In the genomic region with DNA sequence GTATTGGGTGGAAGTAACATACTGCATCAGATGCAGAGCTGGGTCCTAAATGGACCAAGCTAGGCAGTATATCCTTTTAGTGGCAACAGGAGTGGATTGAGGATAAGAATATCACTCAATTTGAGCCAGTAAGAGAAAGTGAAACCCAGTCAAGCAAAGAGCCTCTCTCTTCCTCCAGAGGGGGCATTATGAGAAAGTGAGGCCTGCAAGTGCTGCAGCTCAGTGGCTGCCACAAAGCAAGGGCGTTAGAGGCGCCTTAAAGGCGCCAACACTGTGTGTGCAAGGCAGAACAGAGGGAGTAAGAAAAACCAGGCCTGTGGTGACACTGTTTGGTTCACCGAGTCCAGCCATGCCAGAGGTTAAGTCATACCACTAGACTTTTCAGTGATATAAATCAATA, we compare ENCODE assay signal across 8 cellular contexts. TPM values are rescaled to one million over a fixed set of nuclear protein-coding genes. Genes with fewer than 3 reads are reported as not detected.
A peak's percentile ranks its signal among the peaks of the same experiment; 100 is the strongest.
DNase-seq lines count a peak whose midpoint lies in the region; ATAC-seq and TF ChIP-seq lines count a peak whose summit lies in the region.

No MANE protein-coding gene starts in this region.

- H3K27ac Mint-ChIP-seq in activated B cell treated with CpG ODN at 0.5 μM for 24 hours = peak overlapping the region; percentile 75

- no peak overlapping the region for H2AFZ ChIP-seq in PC-3 (ENCODE audit: low read length)

- no peaks in the 10 kb centered on the region for H3K27me3 Mint-ChIP-seq in activated B cell treated with CpG ODN at 0.5 μM for 24 hours

- no peaks in the 10 kb centered on the region for H3K9me3 Mint-ChIP-seq in activated B cell treated with CpG ODN at 0.5 μM for 24 hours

- H3K4me3 ChIP-seq in A673 (ENCODE audit: low read depth, low read length, poor library complexity, severe bottlenecking) (no peak overlapping the region), PC-3 (ENCODE audit: low read length) (no peak overlapping the region)

- H3K9me2 ChIP-seq in PC-3 (replicated peaks; ENCODE audit: low read length) = no peaks in the 10 kb centered on the region

- H3F3A ChIP-seq in PC-3 (ENCODE audit: low read length, unreplicated experiment) = no peaks in the 10 kb centered on the region

- H3K79me2 ChIP-seq in PC-3 (ENCODE audit: low read length) = 0 out of 2 replicates have a peak, but pooled peaks cover 15% of the 10 kb centered on the region

- H3K4me1 ChIP-seq in A673 (ENCODE audit: insufficient read depth, low read length, poor library complexity, severe bottlenecking) (no peaks in the 10 kb centered on the region), PC-3 (ENCODE audit: insufficient read depth, low read length) (no peaks in the 10 kb centered on the region)

- H4K20me1 ChIP-seq in PC-3 (ENCODE audit: low read length) = no peaks in the 10 kb centered on the region

- intact Hi-C loops in A673 (cut with micrococcal nuclease; ENCODE audit: unreplicated experiment) = no loop called here
- intact Hi-C loops in activated B cell treated with CpG ODN at 0.5 μM for 24 hours (cut with micrococcal nuclease) = loop anchor here (1.0 to 2.0 kb wide), 3 partner anchors 17 to 51 kb away; no protein-coding TSS in a partner anchor
- intact Hi-C loops in PC-3 (cut with micrococcal nuclease) = no loop called here
- intact Hi-C loops in Right ventricle myocardium inferior (cut with DNase I) = no loop called here

- no peak overlapping the region for H3K4me2 ChIP-seq in PC-3 (ENCODE audit: low read length)

- no peak overlapping the region for H3K27ac ChIP-seq in A673 (ENCODE audit: low read depth, low read length, poor library complexity, severe bottlenecking)
- no peak overlapping the region for H3K27ac ChIP-seq in PC-3 (ENCODE audit: low read length)

- no peak for TF ChIP-seq CTCF in A673 (conservative IDR thresholded peaks at IDR 0.05; ENCODE audit: low read depth, low read length)
- no peak for TF ChIP-seq CTCF in activated B cell treated with CpG ODN at 0.5 μM for 24 hours (IDR thresholded peaks at IDR 0.05)
- no peak for TF ChIP-seq CTCF in PC-3 (conservative IDR thresholded peaks at IDR 0.05; ENCODE audit: low read depth, low read length)

- CTCF ChIA-PET in A673 (lab: Charles Lee) (interaction anchor here (0.6 kb wide), 1 partner anchor 220 kb away, joined by 4 read pairs; no protein-coding TSS in a partner anchor), activated B cell treated with CpG ODN at 0.5 μM for 24 hours (lab: Charles Lee) (interaction anchor here (1.5 kb wide), 1 partner anchor 36 kb away, joined by 7 read pairs; no protein-coding TSS in a partner anchor), PC-3 (lab: Charles Lee) (no interaction called here)

- no TSS peak for BruUV-seq in A673 (replicated peaks; lab: Mats Ljungman, UMichigan)
- no TSS peak for BruUV-seq in PC-3 (replicated peaks; lab: Mats Ljungman, UMichigan)

- ATAC-seq in GM19023 (IDR thresholded peaks at IDR 0.05; ENCODE audit: unreplicated experiment) (peak; percentile 99), HG03060 (IDR thresholded peaks at IDR 0.05; ENCODE audit: low read depth, unreplicated experiment) (peak; percentile 96), activated B cell treated with CpG ODN at 0.5 μM for 24 hours (ENCODE audit: low read depth) (peak; percentile 100), PC-3 (no peak), Right ventricle myocardium inferior (no peak)

- H3K9me3 ChIP-seq in A673 (ENCODE audit: low read depth, low read length, poor library complexity, severe bottlenecking) (no peaks in the 10 kb centered on the region), PC-3 (ENCODE audit: low read length) (no peaks in the 10 kb centered on the region)

- no peak overlapping the region for H3K9ac ChIP-seq in PC-3 (ENCODE audit: low read length)

- H3K4me3 Mint-ChIP-seq in activated B cell treated with CpG ODN at 0.5 μM for 24 hours = peak overlapping the region; percentile 62

- H3K4me1 Mint-ChIP-seq in activated B cell treated with CpG ODN at 0.5 μM for 24 hours = peaks cover 31% of the 10 kb centered on the region

- DNase-seq in A673 (ENCODE audit: low spot score) (peak; percentile 23), activated B cell treated with CpG ODN at 0.5 μM for 24 hours (no peak), kidney tubule cell (ENCODE audit: low spot score) (peak; percentile 38), dedifferentiated amniotic fluid mesenchymal stem cell (ENCODE audit: extremely low spot score) (no peak), PC-3 (no peak), Right ventricle myocardium inferior (ENCODE audit: missing footprints) (no peak)

- peaks cover 7% of the 10 kb centered on the region for H3K36me3 Mint-ChIP-seq in activated B cell treated with CpG ODN at 0.5 μM for 24 hours (ENCODE audit: low read depth)

- H3K27me3 ChIP-seq in A673 (replicated peaks; ENCODE audit: insufficient read depth, low read depth, low read length, poor library complexity) (no peaks in the 10 kb centered on the region), PC-3 (ENCODE audit: low read length) (no peaks in the 10 kb centered on the region)

- POLR2A ChIA-PET in A673 (lab: Charles Lee; ENCODE audit: low non-redundant PET) (no interaction called here), activated B cell treated with CpG ODN at 0.5 μM for 24 hours (lab: Charles Lee) (interaction anchor here (0.9 to 2.7 kb wide), 3 partner anchors 16 to 50 kb away, joined by 3 to 8 read pairs (median 4); a partner anchor contains a TSS), PC-3 (lab: Charles Lee; ENCODE audit: unreplicated experiment) (no interaction called here)

- H3K36me3 ChIP-seq in A673 (ENCODE audit: insufficient read depth, low read length, poor library complexity, severe bottlenecking) (no peaks in the 10 kb centered on the region), PC-3 (ENCODE audit: low read depth, low read length) (no peaks in the 10 kb centered on the region; the same call in 1 of the 2 replicates)

RNA-seq across cellular contexts. Expression of a gene that starts 17.5 kb away (rescaled TPM):
- total RNA-seq in A673 (2021) (31.0 and 34.3 TPM in 2 replicates), activated B cell treated with CpG ODN at 0.5 μM for 24 hours (27.1 and 27.3 TPM in 2 replicates), PC-3 (2014; rRNA removed) (24.0 and 25.0 TPM in 2 replicates), Right ventricle myocardium inferior (17.0 TPM)

Comparison
In these comparisons a context has a peak if more than half of its experiments do, and no peak if none do; other contexts are left out.
1. DNase-seq: peak in A673 (single experiment) and kidney tubule cell (single experiment); none in activated B cell treated with CpG ODN at 0.5 μM for 24 hours (single experiment), dedifferentiated amniotic fluid mesenchymal stem cell (single experiment), PC-3 (single experiment) and Right ventricle myocardium inferior (single experiment).
2. ATAC-seq: peak in GM19023 (single experiment), HG03060 (single experiment) and activated B cell treated with CpG ODN at 0.5 μM for 24 hours (single experiment); none in PC-3 (single experiment) and Right ventricle myocardium inferior (single experiment).